ENCODE assay signal across 8 cellular contexts in genomic region chr1:46223472-46223943, GRCh38. TPM values are rescaled to one million over a fixed set of nuclear protein-coding genes. Genes with fewer than 3 reads are reported as not detected.
DNase-seq lines count a peak whose midpoint lies in the region; ATAC-seq and TF ChIP-seq lines count a peak whose summit lies in the region.

No MANE protein-coding gene starts in this region.

- no peak for TF ChIP-seq EP300 in neural cell (conservative IDR thresholded peaks at IDR 0.05; ENCODE audit: poor library complexity, severe bottlenecking)

- no peaks in the 10 kb centered on the region for H3K27me3 ChIP-seq in fibroblast of lung (ENCODE audit: control insufficient read depth, insufficient read depth, low read length)
- H3K27me3 ChIP-seq in neural cell (ENCODE audit: insufficient read depth, low read depth, low read length), result no peaks in the 10 kb centered on the region

- H3K4me3 ChIP-seq in Jurkat, Clone E6-1 (ENCODE audit: low read length), result no peak overlapping the region
- H3K4me3 ChIP-seq in fibroblast of lung (replicated peaks in 1 of 4; ENCODE audit: control extremely low read depth in 1 of 4, insufficient read depth in 1 of 4, low read depth in 3 of 4, low read length in 4 of 4) (no peak overlapping the region), neural cell (ENCODE audit: low read length) (no peak overlapping the region)

- DNase-seq in Ammon's horn (ENCODE audit: low spot score) (peak; percentile 96), OCI-M1 (lab: John Stamatoyannopoulos, UW) (peak; percentile 85), fibroblast of lung (ENCODE audit: low read depth in 2 of 2) (peak; percentile 86 to 91)
- peak; percentile 85 for DNase-seq in Jurkat, Clone E6-1 (ENCODE audit: low read depth, low spot score)
- DNase-seq in activated T-cell treated with anti-CD3 and anti-CD28 coated beads, Interleukin-2, amount 50 U/mL, for 1 hour, result peak; percentile 49

- ATAC-seq in GM19328 (IDR thresholded peaks at IDR 0.05; ENCODE audit: unreplicated experiment), result peak; percentile 65

- H3K9me3 ChIP-seq in fibroblast of lung (ENCODE audit: control insufficient read depth, insufficient read depth, low read depth, low read length), result no peaks in the 10 kb centered on the region
- H3K9me3 ChIP-seq in neural cell (ENCODE audit: low read length), result no peaks in the 10 kb centered on the region

- no peaks in the 10 kb centered on the region for H3K9me2 ChIP-seq in neural cell (ENCODE audit: insufficient read depth, low read length)

- H3K27ac ChIP-seq in fibroblast of lung (ENCODE audit: insufficient read depth, low read length) (no peak overlapping the region), neural cell (ENCODE audit: low read length) (no peak overlapping the region), temporal lobe (ENCODE audit: low read depth, low read length) (peak overlapping the region; percentile 98)

- TF ChIP-seq RAD21 in neural cell (conservative IDR thresholded peaks at IDR 0.05), result peak; percentile 84

- H4K20me1 ChIP-seq in fibroblast of lung (ENCODE audit: control insufficient read depth, extremely low read depth, insufficient read depth, low read length) (no peaks in the 10 kb centered on the region), neural cell (ENCODE audit: insufficient read depth) (no peaks in the 10 kb centered on the region)

- H2AFZ ChIP-seq in fibroblast of lung (ENCODE audit: low read length) (peak overlapping the region; percentile 69), neural cell (ENCODE audit: low read depth, low read length) (no peak overlapping the region)

- TF ChIP-seq CTCF in fibroblast of lung (conservative IDR thresholded peaks at IDR 0.05 in 1 of 2, IDR thresholded peaks at IDR 0.05 in 1 of 2; ENCODE audit: low read depth in 1 of 2, low read length in 2 of 2) (peak; percentile 94 to 97), neural cell (IDR thresholded peaks at IDR 0.05; ENCODE audit: poor library complexity, severe bottlenecking) (peak; percentile 92)

- H3K4me1 ChIP-seq in fibroblast of lung (ENCODE audit: control insufficient read depth, extremely low read depth, insufficient read depth, low read length), result no peaks in the 10 kb centered on the region

- no peaks in the 10 kb centered on the region for H3K36me3 ChIP-seq in fibroblast of lung (ENCODE audit: control insufficient read depth, insufficient read depth, low read length)
- H3K36me3 ChIP-seq in neural cell (ENCODE audit: insufficient read depth, low read length), result no peaks in the 10 kb centered on the region

- H3K4me2 ChIP-seq in fibroblast of lung (ENCODE audit: extremely low read depth, insufficient read depth, low read length) (peak overlapping the region; percentile 46), neural cell (ENCODE audit: low read length) (no peak overlapping the region)

- no peaks in the 10 kb centered on the region for H3F3A ChIP-seq in neural cell (ENCODE audit: insufficient read depth, low read length, poor library complexity, severe bottlenecking)

- no peaks in the 10 kb centered on the region for H3K79me2 ChIP-seq in fibroblast of lung (ENCODE audit: control insufficient read depth, insufficient read depth, low read length)
- H3K79me2 ChIP-seq in neural cell (replicated peaks; ENCODE audit: insufficient read depth, low read length), result no peaks in the 10 kb centered on the region

- H3K9ac ChIP-seq in fibroblast of lung (ENCODE audit: insufficient read depth, low read length), result no peak overlapping the region
- no peak overlapping the region for H3K9ac ChIP-seq in neural cell (ENCODE audit: low read length)

TF ChIP-seq in neural cell, 6 proteins besides CTCF, POLR2A, EP300 and RAD21:
- TF ChIP-seq MXI1 (conservative IDR thresholded peaks at IDR 0.05; ENCODE audit: poor library complexity, severe bottlenecking) (no peak), SMC3 (conservative IDR thresholded peaks at IDR 0.05; ENCODE audit: poor library complexity) (peak; percentile 83), TAF1 (IDR thresholded peaks at IDR 0.05; ENCODE audit: low read depth) (no peak)

RNA-seq across cellular contexts. Expression of gene LURAP1, which starts 20.4 kb away (rescaled TPM):
- not detected for polyA plus RNA-seq in Jurkat, Clone E6-1 (2012; ENCODE audit: insufficient read depth, insufficient read length)
- total RNA-seq in fibroblast of lung (3.1 and 5.4 TPM in 2 replicates), temporal lobe (2.2 TPM)
- polyA plus RNA-seq in fibroblast of lung (1.8 and 2.6 TPM in 2 replicates), neural cell (0.50 TPM in 1 of 2 replicates, not detected in the other)
- 1.0 and 2.1 TPM in 2 replicates for polyA plus RNA-seq in fibroblast of lung (2012)
- polyA minus RNA-seq in fibroblast of lung (ENCODE audit: low replicate concordance) (2.1 and 2.2 TPM in 2 replicates), neural cell (0.49 and 0.58 TPM in 2 replicates)

RNA-seq across cellular contexts. Expression of gene RAD54L, which starts 24.1 kb away (rescaled TPM):
- polyA plus RNA-seq in Jurkat, Clone E6-1 (2012; ENCODE audit: insufficient read depth, insufficient read length), result 101 TPM
- total RNA-seq in fibroblast of lung, result 0.26 and 0.66 TPM in 2 replicates
- 1.3 and 6.9 TPM in 2 replicates for polyA plus RNA-seq in fibroblast of lung
- 2.0 and 6.9 TPM in 2 replicates for polyA plus RNA-seq in fibroblast of lung (2012)
- 8.6 and 22.6 TPM in 2 replicates for polyA minus RNA-seq in fibroblast of lung (ENCODE audit: low replicate concordance)
- polyA plus RNA-seq in neural cell, result 1.1 TPM in 1 of 2 replicates, not detected in the other
- polyA minus RNA-seq in neural cell, result 0.46 and 0.97 TPM in 2 replicates
- total RNA-seq in temporal lobe, result 1.5 TPM

RNA-seq across cellular contexts. Expression of gene POMGNT1, which starts 25.3 kb away (rescaled TPM):
- polyA plus RNA-seq in Jurkat, Clone E6-1 (2012; ENCODE audit: insufficient read depth, insufficient read length), result 89.5 TPM
- total RNA-seq in fibroblast of lung (36.7 and 51.7 TPM in 2 replicates), temporal lobe (29.0 TPM)
- polyA plus RNA-seq in fibroblast of lung (42.2 and 47.6 TPM in 2 replicates), neural cell (128 and 147 TPM in 2 replicates)
- 48.7 and 60.2 TPM in 2 replicates for polyA plus RNA-seq in fibroblast of lung (2012)
- polyA minus RNA-seq in fibroblast of lung (ENCODE audit: low replicate concordance) (62.4 and 93.8 TPM in 2 replicates), neural cell (55.2 and 56.0 TPM in 2 replicates)

RNA-seq across cellular contexts. Expression of gene P3R3URF, which starts 47.2 kb away (rescaled TPM):
- polyA plus RNA-seq in Jurkat, Clone E6-1 (2012; ENCODE audit: insufficient read depth, insufficient read length), result not detected
- total RNA-seq in fibroblast of lung (not detected in 2 replicates), temporal lobe (not detected)
- polyA plus RNA-seq in fibroblast of lung (not detected in 2 replicates), neural cell (not detected in 2 replicates)
- not detected in 2 replicates for polyA plus RNA-seq in fibroblast of lung (2012)
- polyA minus RNA-seq in fibroblast of lung (ENCODE audit: low replicate concordance) (not detected in 2 replicates), neural cell (not detected in 2 replicates)

RNA-seq across cellular contexts. Expression of gene TSPAN1, which starts 48.6 kb away (rescaled TPM):
- polyA plus RNA-seq in Jurkat, Clone E6-1 (2012; ENCODE audit: insufficient read depth, insufficient read length), result not detected
- total RNA-seq in fibroblast of lung, result 0.17 and 0.26 TPM in 2 replicates
- 0.91 and 0.94 TPM in 2 replicates for polyA plus RNA-seq in fibroblast of lung
- polyA plus RNA-seq in fibroblast of lung (2012), result 0.09 and 0.24 TPM in 2 replicates
- not detected in 2 replicates for polyA minus RNA-seq in fibroblast of lung (ENCODE audit: low replicate concordance)
- 0.62 and 0.96 TPM in 2 replicates for polyA plus RNA-seq in neural cell
- polyA minus RNA-seq in neural cell, result not detected in 2 replicates
- 0.74 TPM for total RNA-seq in temporal lobe
